Comparison of ENCODE assay signal across 14 cellular contexts in the genomic region with DNA sequence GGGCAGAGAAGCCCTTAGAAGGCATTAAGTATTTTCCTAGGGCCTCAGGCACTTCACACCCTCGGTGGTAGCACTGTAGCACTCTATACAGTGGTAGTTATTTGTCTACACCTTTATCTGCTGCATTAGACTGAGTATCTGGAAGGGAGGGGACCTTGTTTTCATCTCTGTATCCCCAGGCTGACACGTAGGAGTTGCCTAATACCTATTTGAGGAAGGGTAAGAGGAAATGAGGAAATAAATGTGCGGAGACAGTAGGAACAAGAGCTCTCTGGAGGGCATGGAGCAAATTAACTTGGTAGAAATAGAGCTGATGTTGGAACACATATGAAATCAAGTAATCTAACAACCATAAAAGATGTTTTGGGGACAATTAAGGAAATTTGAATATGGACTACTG. TPM values are rescaled to one million over a fixed set of nuclear protein-coding genes. Genes with fewer than 3 reads are reported as not detected.
DNase-seq lines count a peak whose midpoint lies in the region; ATAC-seq and TF ChIP-seq lines count a peak whose summit lies in the region.
"Had no signal": no experiment of that assay in that cellular context is flagged by ENCODE, and none has a peak within 500 bp of the region (broad histone marks: within the 10 kb centered on the region; RNA-seq: fewer than 3 reads in every experiment).

No MANE protein-coding gene starts in this region.

- H3K9me3 Mint-ChIP-seq in activated B cell treated with CpG ODN at 0.5 μM for 24 hours = no peaks in the 10 kb centered on the region
- no peaks in the 10 kb centered on the region for H3K9me3 Mint-ChIP-seq in activated CD8-positive, alpha-beta memory T cell treated with anti-CD3 and anti-CD28 coated beads, Interleukin-2, amount 10 ng/mL, durations not matched to agents 7 days and 5 days (ENCODE audit: low read depth)
- H3K9me3 Mint-ChIP-seq: endodermal cell had no signal

- H3K9me3 ChIP-seq in Loucy (ENCODE audit: insufficient read depth, low read depth, low read length) (no peaks in the 10 kb centered on the region), mononuclear cell (ENCODE audit: low read depth, low read length) (no peaks in the 10 kb centered on the region), vagina (no peaks in the 10 kb centered on the region)
- H3K9me3 ChIP-seq: ascending aorta, left ventricle myocardium inferior had no signal

- no peak for ATAC-seq in activated B cell treated with CpG ODN at 0.5 μM for 24 hours (ENCODE audit: low read depth)
- ATAC-seq in activated CD8-positive, alpha-beta memory T cell treated with anti-CD3 and anti-CD28 coated beads, Interleukin-2, amount 10 ng/mL, durations not matched to agents 7 days and 5 days = no peak
- ATAC-seq in HG03565 (IDR thresholded peaks at IDR 0.05; ENCODE audit: unreplicated experiment) = no peak

- peaks cover 66% of the 10 kb centered on the region for H4K20me1 ChIP-seq in Loucy (ENCODE audit: insufficient read depth, low read length, poor library complexity, severe bottlenecking)

- peaks cover 83% of the 10 kb centered on the region for H3K36me3 Mint-ChIP-seq in activated B cell treated with CpG ODN at 0.5 μM for 24 hours (ENCODE audit: low read depth)
- peaks cover 36% of the 10 kb centered on the region for H3K36me3 Mint-ChIP-seq in activated CD8-positive, alpha-beta memory T cell treated with anti-CD3 and anti-CD28 coated beads, Interleukin-2, amount 10 ng/mL, durations not matched to agents 7 days and 5 days

- TF ChIP-seq CTCF in Loucy (conservative IDR thresholded peaks at IDR 0.05; ENCODE audit: low read length) (no peak), activated B cell treated with CpG ODN at 0.5 μM for 24 hours (IDR thresholded peaks at IDR 0.05) (no peak), vagina (IDR thresholded peaks at IDR 0.05) (no peak)

- peak; percentile 73 for DNase-seq in CD1c-positive myeloid dendritic cell (ENCODE audit: extremely low spot score)
- DNase-seq in activated B cell treated with CpG ODN at 0.5 μM for 24 hours = no peak
- no peak for DNase-seq in vagina (ENCODE audit: extremely low spot score in 2 of 2)
- no peak for DNase-seq in activated CD8-positive, alpha-beta memory T cell treated with anti-CD3 and anti-CD28 coated beads, Interleukin-2, amount 10 ng/mL, durations not matched to agents 7 days and 5 days
- DNase-seq in NCI-H1436 treated with DMSO at 0.1 percent for 48 hours (lab: John Stamatoyannopoulos, UW) = no peak
- DNase-seq: endodermal cell; left ventricle myocardium inferior; stimulated activated naive CD4-positive, alpha-beta T cell treated with Interleukin-2 at 50 U/mL for 16 hours; SW 1271 had no signal

- no peak overlapping the region for H2AFZ ChIP-seq in Loucy (ENCODE audit: low read length)

- H3K9ac ChIP-seq in Loucy (ENCODE audit: low read depth, low read length, poor library complexity, severe bottlenecking) = peak overlapping the region; percentile 97

- H3K4me2 ChIP-seq in Loucy (ENCODE audit: low read depth, low read length, poor library complexity, severe bottlenecking) = peak overlapping the region; percentile 89

- no peaks in the 10 kb centered on the region for H3K27me3 Mint-ChIP-seq in activated B cell treated with CpG ODN at 0.5 μM for 24 hours
- H3K27me3 Mint-ChIP-seq in activated CD8-positive, alpha-beta memory T cell treated with anti-CD3 and anti-CD28 coated beads, Interleukin-2, amount 10 ng/mL, durations not matched to agents 7 days and 5 days = no peaks in the 10 kb centered on the region

- H3K4me3 Mint-ChIP-seq in activated B cell treated with CpG ODN at 0.5 μM for 24 hours = peak overlapping the region; percentile 97
- H3K4me3 Mint-ChIP-seq in activated CD8-positive, alpha-beta memory T cell treated with anti-CD3 and anti-CD28 coated beads, Interleukin-2, amount 10 ng/mL, durations not matched to agents 7 days and 5 days = no peak overlapping the region

- H3K27ac Mint-ChIP-seq in activated B cell treated with CpG ODN at 0.5 μM for 24 hours = peak overlapping the region; percentile 57
- no peak overlapping the region for H3K27ac Mint-ChIP-seq in activated CD8-positive, alpha-beta memory T cell treated with anti-CD3 and anti-CD28 coated beads, Interleukin-2, amount 10 ng/mL, durations not matched to agents 7 days and 5 days
- H3K27ac Mint-ChIP-seq: endodermal cell had no signal

- peaks cover 79% of the 10 kb centered on the region for H3K79me2 ChIP-seq in Loucy (ENCODE audit: insufficient read depth, low read length)

- H3K36me3 ChIP-seq in Loucy (ENCODE audit: insufficient read depth, low read length) (peaks cover 42% of the 10 kb centered on the region; the same call in 1 of the 2 replicates), vagina (peaks cover 0 to 38% of the 10 kb centered on the region in 2 donors)

- no peaks in the 10 kb centered on the region for H3K9me2 ChIP-seq in Loucy (replicated peaks; ENCODE audit: low read depth, low read length)

- H3K4me1 Mint-ChIP-seq in activated B cell treated with CpG ODN at 0.5 μM for 24 hours = peaks cover 79% of the 10 kb centered on the region
- peaks cover 47% of the 10 kb centered on the region for H3K4me1 Mint-ChIP-seq in activated CD8-positive, alpha-beta memory T cell treated with anti-CD3 and anti-CD28 coated beads, Interleukin-2, amount 10 ng/mL, durations not matched to agents 7 days and 5 days

- POLR2A ChIA-PET in activated B cell treated with CpG ODN at 0.5 μM for 24 hours (lab: Charles Lee) = interaction anchor here (0.6 to 1.2 kb wide), 3 partner anchors 12 to 81 kb away, joined by 3 to 9 read pairs (median 3); partner anchors contain the start of genes KLHDC3 and MEA1

- H3K27ac ChIP-seq in vagina = no peak overlapping the region
- H3K27ac ChIP-seq: ascending aorta, left ventricle myocardium inferior had no signal

- H3K4me3 ChIP-seq in Loucy (ENCODE audit: low read length, poor library complexity, severe bottlenecking) (peak overlapping the region; percentile 90), mononuclear cell (ENCODE audit: low read length) (peak overlapping the region; percentile 0), vagina (no peak overlapping the region)
- H3K4me3 ChIP-seq: ascending aorta, left ventricle myocardium inferior had no signal

- H3F3A ChIP-seq in Loucy (ENCODE audit: low read depth) = peaks cover 18% of the 10 kb centered on the region

- H3K27me3 ChIP-seq in Loucy (ENCODE audit: insufficient read depth, low read length, poor library complexity, severe bottlenecking) (no peaks in the 10 kb centered on the region), mononuclear cell (ENCODE audit: insufficient read depth, low read length) (no peaks in the 10 kb centered on the region), vagina (no peaks in the 10 kb centered on the region)
- H3K27me3 ChIP-seq: ascending aorta had no signal

- CTCF ChIA-PET in activated B cell treated with CpG ODN at 0.5 μM for 24 hours (lab: Charles Lee) = no interaction called here
- CTCF ChIA-PET in activated CD8-positive, alpha-beta memory T cell treated with anti-CD3 and anti-CD28 coated beads, Interleukin-2, amount 10 ng/mL, durations not matched to agents 7 days and 5 days (lab: Charles Lee) = no interaction called here

- TF ChIP-seq POLR2A in vagina (IDR thresholded peaks at IDR 0.05) = no peak

- intact Hi-C loops in activated B cell treated with CpG ODN at 0.5 μM for 24 hours (cut with micrococcal nuclease) (loop anchor here (5.0 kb wide), 1 partner anchor 434 kb away; the partner anchor contains the start of gene ZNF318), vagina (cut with DNase I) (no loop called here)

- peaks cover 42% of the 10 kb centered on the region for H3K4me1 ChIP-seq in Loucy (ENCODE audit: insufficient read depth, low read length, poor library complexity, severe bottlenecking)
- H3K4me1 ChIP-seq in mononuclear cell (ENCODE audit: insufficient read depth, low read length) = peaks cover 63% of the 10 kb centered on the region
- H3K4me1 ChIP-seq in vagina = peaks cover 40% of the 10 kb centered on the region

RNA-seq across cellular contexts. Expression of gene CNPY3, which starts 3.9 kb away (rescaled TPM):
- total RNA-seq in activated B cell treated with CpG ODN at 0.5 μM for 24 hours (120 and 121 TPM in 2 replicates), mononuclear cell (77.1 TPM), vagina (30.2 TPM)
- total RNA-seq in activated CD8-positive, alpha-beta memory T cell treated with anti-CD3 and anti-CD28 coated beads, Interleukin-2, amount 10 ng/mL, durations not matched to agents 7 days and 5 days = 10 to 100 TPM; 44.1 to 56.4 TPM

RNA-seq across cellular contexts. Expression of gene PTCRA, which starts 17.3 kb away (rescaled TPM):
- total RNA-seq in activated B cell treated with CpG ODN at 0.5 μM for 24 hours (not detected in 2 replicates), mononuclear cell (6.9 TPM), vagina (not detected)
- total RNA-seq in activated CD8-positive, alpha-beta memory T cell treated with anti-CD3 and anti-CD28 coated beads, Interleukin-2, amount 10 ng/mL, durations not matched to agents 7 days and 5 days = not detected
- total RNA-seq: activated CD8-positive, alpha-beta memory T cell treated with anti-CD3 and anti-CD28 coated beads for 36 hours; ascending aorta; endodermal cell; left ventricle myocardium inferior had no signal

RNA-seq across cellular contexts. Expression of gene GNMT, which starts 27.4 kb away (rescaled TPM):
- 1.7 and 2.3 TPM in 2 replicates for total RNA-seq in activated B cell treated with CpG ODN at 0.5 μM for 24 hours
- total RNA-seq in mononuclear cell = 0.63 TPM
- total RNA-seq in vagina = 1.5 TPM
- under 1 TPM; 0.26 to 0.70 TPM for total RNA-seq in activated CD8-positive, alpha-beta memory T cell treated with anti-CD3 and anti-CD28 coated beads, Interleukin-2, amount 10 ng/mL, durations not matched to agents 7 days and 5 days
- total RNA-seq: ascending aorta had no signal

RNA-seq across cellular contexts. Expression of gene PEX6, which starts 45.8 kb away (rescaled TPM):
- total RNA-seq in activated B cell treated with CpG ODN at 0.5 μM for 24 hours = 11.8 and 13.2 TPM in 2 replicates
- 10.0 TPM for total RNA-seq in mononuclear cell
- total RNA-seq in vagina = 19.6 TPM
- 10 to 100 TPM; 24.7 to 26.3 TPM for total RNA-seq in activated CD8-positive, alpha-beta memory T cell treated with anti-CD3 and anti-CD28 coated beads, Interleukin-2, amount 10 ng/mL, durations not matched to agents 7 days and 5 days

RNA-seq across cellular contexts. Expression of gene PPP2R5D, which starts 51.2 kb away (rescaled TPM):
- total RNA-seq in activated B cell treated with CpG ODN at 0.5 μM for 24 hours (26.7 and 26.8 TPM in 2 replicates), mononuclear cell (15.2 TPM), vagina (26.3 TPM)
- 10 to 100 TPM; 53.0 to 58.4 TPM for total RNA-seq in activated CD8-positive, alpha-beta memory T cell treated with anti-CD3 and anti-CD28 coated beads, Interleukin-2, amount 10 ng/mL, durations not matched to agents 7 days and 5 days

Comparison
In these comparisons a context has a peak if more than half of its experiments do, and no peak if none do; other contexts are left out.
1. H3K4me3 ChIP-seq: peak in Loucy (single experiment) and mononuclear cell (single experiment); none in vagina (0 of 2).